Comparison of ENCODE assay signal across 29 cellular contexts in genomic region chr7:155631155-155631554, GRCh38.
"Had no signal": no experiment of that assay in that cellular context is flagged by ENCODE, and none has a peak within 500 bp of the region (broad histone marks: within the 10 kb centered on the region; RNA-seq: fewer than 3 reads in every experiment).

No MANE protein-coding gene starts in this region.

- H3K27ac ChIP-seq: adrenal gland, ascending aorta, brain microvascular endothelial cell, epithelial cell of prostate, lower lobe of right lung, neural progenitor cell, testis, vagina had no signal

- H3K27me3 Mint-ChIP-seq: activated B cell treated with CpG ODN at 0.5 μM for 24 hours; activated naive CD8-positive, alpha-beta T cell; activated T-cell treated with anti-CD3 and anti-CD28 coated beads, Interleukin-2, amount 50 U/mL, for 24 hours; stimulated activated memory B cell treated with anti-CD40 and anti-IgM and Interleukin-4, amounts not matched to agents 10 μg/mL and 1 μg/mL and 100 μg/mL, for 72 hours had no signal

- H3K4me2 ChIP-seq: neural progenitor cell, smooth muscle cell had no signal

- H3K4me1 ChIP-seq: adrenal gland, ascending aorta, lower lobe of right lung, neural progenitor cell, vagina had no signal

- H3K27ac Mint-ChIP-seq: activated B cell treated with CpG ODN at 0.5 μM for 24 hours; activated CD4-positive, alpha-beta T cell treated with anti-CD3 and anti-CD28 coated beads for 36 hours; activated naive CD8-positive, alpha-beta T cell; activated T-cell treated with anti-CD3 and anti-CD28 coated beads, Interleukin-2, amount 50 U/mL, for 24 hours; activated T-helper 2 cell treated with anti-CD3 and anti-CD28 coated beads, Interferon-gamma antibody, Interleukin-2, Interleukin-4, amounts not matched to agents 10 μg/mL and 5 μg/mL and 100 μg/mL, durations not matched to agents 14 hours and 24 hours and 36 hours; naive thymus-derived CD4-positive, alpha-beta T cell; neural progenitor cell; stimulated activated memory B cell treated with anti-CD40 and anti-IgM and Interleukin-4, amounts not matched to agents 10 μg/mL and 1 μg/mL and 100 μg/mL, for 72 hours had no signal

- ATAC-seq: activated CD4-positive, alpha-beta T cell treated with anti-CD3 and anti-CD28 coated beads for 36 hours; lower lobe of right lung; naive thymus-derived CD4-positive, alpha-beta T cell; sciatic nerve; stimulated activated memory B cell treated with anti-CD40 and anti-IgM and Interleukin-4, amounts not matched to agents 10 μg/mL and 1 μg/mL and 100 μg/mL, for 72 hours had no signal

- H3K4me1 Mint-ChIP-seq: activated CD4-positive, alpha-beta T cell treated with anti-CD3 and anti-CD28 coated beads for 36 hours; neural progenitor cell had no signal

- H3K9ac ChIP-seq: neural progenitor cell had no signal

- H3K9me3 ChIP-seq: testis had no signal

- H2AFZ ChIP-seq: neural progenitor cell had no signal

- FAIRE-seq: colon, kidney had no signal

- DNase-seq: activated B cell treated with CpG ODN at 0.5 μM for 24 hours; activated CD4-positive, alpha-beta T cell treated with anti-CD3 and anti-CD28 coated beads for 36 hours; activated CD4-positive, alpha-beta T cell treated with anti-CD3 and anti-CD28 coated beads, Interleukin-2, amount 50 U/mL, for 4 hours; activated CD8-positive, alpha-beta memory T cell treated with anti-CD3 and anti-CD28 coated beads for 24 hours; activated CD8-positive, alpha-beta memory T cell treated with anti-CD3 and anti-CD28 coated beads, Interleukin-2, amount 50 U/mL, for 4 hours; activated naive CD4-positive, alpha-beta T cell; activated T-cell treated with anti-CD3 and anti-CD28 coated beads, Interleukin-2, amount 50 U/mL, for 24 hours; adrenal gland; brain microvascular endothelial cell; caudate nucleus; foreskin fibroblast; kidney; lower lobe of right lung; mesendoderm; naive thymus-derived CD4-positive, alpha-beta T cell; stimulated activated CD4-positive, alpha-beta T cell treated with anti-CD3 and anti-CD28 coated beads, Interleukin-15, amount 100 ng/mL, for 24 hours; T1000; testis; trophoblast cell had no signal

- H3K4me3 Mint-ChIP-seq: activated B cell treated with CpG ODN at 0.5 μM for 24 hours; activated CD4-positive, alpha-beta T cell treated with anti-CD3 and anti-CD28 coated beads for 36 hours; activated naive CD8-positive, alpha-beta T cell; activated T-cell treated with anti-CD3 and anti-CD28 coated beads, Interleukin-2, amount 50 U/mL, for 24 hours; naive thymus-derived CD4-positive, alpha-beta T cell; neural progenitor cell; stimulated activated memory B cell treated with anti-CD40 and anti-IgM and Interleukin-4, amounts not matched to agents 10 μg/mL and 1 μg/mL and 100 μg/mL, for 72 hours had no signal

- H3K4me3 ChIP-seq: adrenal gland, ascending aorta, lower lobe of right lung, neural progenitor cell, smooth muscle cell, testis, vagina had no signal

- H3K36me3 Mint-ChIP-seq: neural progenitor cell had no signal

- H3K27me3 ChIP-seq: adrenal gland, ascending aorta, brain microvascular endothelial cell, neural progenitor cell, testis, vagina had no signal

- H3K36me3 ChIP-seq: adrenal gland, ascending aorta, brain microvascular endothelial cell, lower lobe of right lung, neural progenitor cell, vagina had no signal
